Comparison of ENCODE assay signal across 16 cellular contexts in genomic region chr17:4849011-4849536, GRCh38. TPM values are rescaled to one million over a fixed set of nuclear protein-coding genes. Genes with fewer than 3 reads are reported as not detected.
A peak's percentile ranks its signal among the peaks of the same experiment; 100 is the strongest.
DNase-seq lines count a peak whose midpoint lies in the region; ATAC-seq and TF ChIP-seq lines count a peak whose summit lies in the region.
"Had no signal": no experiment of that assay in that cellular context is flagged by ENCODE, and none has a peak within 500 bp of the region (broad histone marks: within the 10 kb centered on the region; RNA-seq: fewer than 3 reads in every experiment).

No MANE protein-coding gene starts in this region.

- H3K4me2 ChIP-seq in PC-3 (ENCODE audit: low read length) = peak overlapping the region; percentile 81

- CTCF ChIA-PET in Calu3 (lab: Charles Lee) (interaction anchor here (0.6 to 1.8 kb wide), 3 partner anchors 9 to 66 kb away, joined by 3 to 5 read pairs (median 5); no protein-coding TSS in a partner anchor), PC-3 (lab: Charles Lee) (interaction anchor here (0.9 to 1.2 kb wide), 2 partner anchors 54 to 59 kb away, joined by 3 read pairs; partner anchors contain the start of gene CHRNE)

- no peaks in the 10 kb centered on the region for H3K9me2 ChIP-seq in PC-3 (replicated peaks; ENCODE audit: low read length)

- H3K27ac ChIP-seq in PC-3 (ENCODE audit: low read length) = peak overlapping the region; percentile 100
- H3K27ac ChIP-seq: parathyroid adenoma had no signal

- H3K9ac ChIP-seq in PC-3 (ENCODE audit: low read length) = peak overlapping the region; percentile 88
- H3K9ac ChIP-seq: parathyroid adenoma had no signal

- H3K27ac Mint-ChIP-seq in Calu3 (ENCODE audit: unreplicated experiment) (peak overlapping the region; percentile 44), osteocyte (ENCODE audit: unreplicated experiment) (peak overlapping the region; percentile 98), T-helper 17 cell (no peak overlapping the region)

- H3K9me3 ChIP-seq in PC-3 (ENCODE audit: low read length) = no peaks in the 10 kb centered on the region
- H3K9me3 ChIP-seq in T-helper 17 cell (ENCODE audit: control insufficient read depth, low read length, poor library complexity, severe bottlenecking) = no peaks in the 10 kb centered on the region

- no peak for TF ChIP-seq CTCF in Calu3 (IDR thresholded peaks at IDR 0.05; ENCODE audit: unreplicated experiment)
- no peak for TF ChIP-seq CTCF in PC-3 (conservative IDR thresholded peaks at IDR 0.05; ENCODE audit: low read depth, low read length)
- TF ChIP-seq CTCF in osteocyte (IDR thresholded peaks at IDR 0.05) = no peak

- H3K27me3 ChIP-seq in PC-3 (ENCODE audit: low read length) = no peaks in the 10 kb centered on the region

- DNase-seq in Calu3 (peak; percentile 38), PC-3 (peak; percentile 96), osteocyte (ENCODE audit: extremely low spot score, unreplicated experiment) (no peak), NCI-H2171 treated with DMSO at 0.1 percent for 48 hours (lab: John Stamatoyannopoulos, UW) (no peak), T-helper 17 cell (no peak)
- no peak for DNase-seq in stimulated activated CD4-positive, alpha-beta T cell treated with anti-CD3 and anti-CD28 coated beads, Interleukin-2, amount 100 ng/mL, for 48 hours
- DNase-seq: activated CD4-positive, alpha-beta T cell treated with anti-CD3 and anti-CD28 coated beads for 4 hours; activated T-cell treated with anti-CD3 and anti-CD28 coated beads, Interleukin-2, amount 50 U/mL, for 4 hours; AML-193; dermis blood vessel endothelial cell; DMS79; stimulated activated CD4-positive, alpha-beta T cell treated with anti-CD3 and anti-CD28 coated beads, Interleukin-2, amount 100 ng/mL, for 24 hours had no signal

- no peaks in the 10 kb centered on the region for H3K27me3 Mint-ChIP-seq in Calu3 (ENCODE audit: unreplicated experiment)
- no peaks in the 10 kb centered on the region for H3K27me3 Mint-ChIP-seq in osteocyte (ENCODE audit: unreplicated experiment)
- H3K27me3 Mint-ChIP-seq in T-helper 17 cell = no peaks in the 10 kb centered on the region

- H3K4me1 Mint-ChIP-seq in Calu3 (ENCODE audit: low read depth, unreplicated experiment) (peaks cover 60% of the 10 kb centered on the region), osteocyte (ENCODE audit: unreplicated experiment) (peaks cover 59% of the 10 kb centered on the region), T-helper 17 cell (peaks cover 46% of the 10 kb centered on the region)

- no peak overlapping the region; the same call in 1 of the 2 replicates for H3K4me3 ChIP-seq in PC-3 (ENCODE audit: low read length)
- H3K4me3 ChIP-seq: GM12878 had no signal

- no peaks in the 10 kb centered on the region for H3K36me3 ChIP-seq in PC-3 (ENCODE audit: low read depth, low read length)

- H2AFZ ChIP-seq in PC-3 (ENCODE audit: low read length) = no peak overlapping the region
- H2AFZ ChIP-seq: parathyroid adenoma had no signal

- H4K20me1 ChIP-seq in PC-3 (ENCODE audit: low read length) = no peaks in the 10 kb centered on the region

- POLR2A ChIA-PET in PC-3 (lab: Charles Lee; ENCODE audit: unreplicated experiment) = interaction anchor here (0.9 kb wide), 1 partner anchor 9 kb away, joined by 4 read pairs; no protein-coding TSS in a partner anchor

- H3K36me3 Mint-ChIP-seq in Calu3 (ENCODE audit: insufficient read depth, unreplicated experiment) (peaks cover 14% of the 10 kb centered on the region), osteocyte (ENCODE audit: unreplicated experiment) (peaks cover 6% of the 10 kb centered on the region), T-helper 17 cell (ENCODE audit: low read depth) (peaks cover 5% of the 10 kb centered on the region)

- H3K4me1 ChIP-seq in PC-3 (ENCODE audit: insufficient read depth, low read length) = peaks cover 59% of the 10 kb centered on the region

- ATAC-seq in PC-3 = peak; percentile 81
- ATAC-seq in esophagus mucosa = peak; percentile 63
- no peak for ATAC-seq in GM18907 (IDR thresholded peaks at IDR 0.05; ENCODE audit: unreplicated experiment)
- no peak for ATAC-seq in T-helper 17 cell
- ATAC-seq: activated T-cell treated with anti-CD3 and anti-CD28 coated beads, Interleukin-2, amount 50 U/mL, for 4 hours; GM12878 had no signal

- intact Hi-C loops in Calu3 (cut with micrococcal nuclease; ENCODE audit: unreplicated experiment) (no loop called here), PC-3 (cut with micrococcal nuclease) (no loop called here)

- H3F3A ChIP-seq in PC-3 (ENCODE audit: low read length, unreplicated experiment) = peaks cover 15% of the 10 kb centered on the region

- H3K79me2 ChIP-seq in PC-3 (ENCODE audit: low read length) = peaks cover 79% of the 10 kb centered on the region

- BruUV-seq in Calu3 (replicated peaks; lab: Mats Ljungman, UMichigan) (no TSS peak), PC-3 (replicated peaks; lab: Mats Ljungman, UMichigan) (no TSS peak)

- H3K4me3 Mint-ChIP-seq in Calu3 (ENCODE audit: low read depth, unreplicated experiment) (no peak overlapping the region), osteocyte (ENCODE audit: unreplicated experiment) (peak overlapping the region; percentile 51), T-helper 17 cell (no peak overlapping the region)
- H3K4me3 Mint-ChIP-seq: activated T-cell treated with anti-CD3 and anti-CD28 coated beads, Interleukin-2, amount 50 U/mL, for 4 hours had no signal

- no peaks in the 10 kb centered on the region for H3K9me3 Mint-ChIP-seq in Calu3 (ENCODE audit: low read depth, unreplicated experiment)
- H3K9me3 Mint-ChIP-seq in osteocyte (ENCODE audit: unreplicated experiment) = no peaks in the 10 kb centered on the region

RNA-seq across cellular contexts. Expression of gene MINK1, which starts 15.9 kb away (rescaled TPM):
- total RNA-seq in Calu3 (2022) (86.8 and 106 TPM in 2 replicates), PC-3 (2014; rRNA removed) (44.5 and 64.8 TPM in 2 replicates), esophagus mucosa (124 TPM), osteocyte (93.2 and 93.3 TPM in 2 replicates), T-helper 17 cell (100 to 1,000 TPM; 188 to 263 TPM)

RNA-seq across cellular contexts. Expression of gene PLD2, which starts 42.1 kb away (rescaled TPM):
- total RNA-seq in Calu3 (2022) = 11.0 and 13.0 TPM in 2 replicates
- 24.3 and 27.3 TPM in 2 replicates for total RNA-seq in PC-3 (2014; rRNA removed)
- 117 TPM for total RNA-seq in esophagus mucosa
- 49.3 and 52.2 TPM in 2 replicates for total RNA-seq in osteocyte
- total RNA-seq in T-helper 17 cell = 10 to 100 TPM; 30.6 to 32.8 TPM

RNA-seq across cellular contexts. Expression of gene C17orf107, which starts 50.3 kb away (rescaled TPM):
- total RNA-seq in Calu3 (2022) = 2.1 and 3.2 TPM in 2 replicates
- total RNA-seq in PC-3 (2014; rRNA removed) = 0.35 and 0.36 TPM in 2 replicates
- total RNA-seq in esophagus mucosa = 1.3 TPM
- total RNA-seq in osteocyte = 0.78 and 1.3 TPM in 2 replicates
- 10 to 100 TPM; 10.7 to 12.8 TPM for total RNA-seq in T-helper 17 cell

RNA-seq across cellular contexts. Expression of gene PSMB6, which starts 53.1 kb away (rescaled TPM):
- total RNA-seq in Calu3 (2022) (121 and 132 TPM in 2 replicates), PC-3 (2014; rRNA removed) (281 and 405 TPM in 2 replicates), esophagus mucosa (131 TPM), osteocyte (119 TPM in 2 replicates), T-helper 17 cell (10 to 100 TPM; 54.3 to 59.7 TPM)

Comparison
In these comparisons a context has a peak if more than half of its experiments do, and no peak if none do; other contexts are left out.
1. DNase-seq: peak in Calu3 (single experiment) and PC-3 (single experiment); none in osteocyte (single experiment), NCI-H2171 treated with DMSO at 0.1 percent for 48 hours (single experiment), stimulated activated CD4-positive, alpha-beta T cell treated with anti-CD3 and anti-CD28 coated beads, Interleukin-2, amount 100 ng/mL, for 48 hours (0 of 2) and T-helper 17 cell (0 of 3).
2. ATAC-seq: peak in PC-3 (single experiment) and esophagus mucosa (single experiment); none in GM18907 (single experiment) and T-helper 17 cell (single experiment).